ENCODE assay signal across 26 cellular contexts in genomic region chr4:126440297-126440696, GRCh38.
"Had no signal": no experiment of that assay in that cellular context is flagged by ENCODE, and none has a peak within 500 bp of the region (broad histone marks: within the 10 kb centered on the region; RNA-seq: fewer than 3 reads in every experiment).

No MANE protein-coding gene starts in this region.

- H3K4me3 ChIP-seq: coronary artery, lower lobe of right lung, mucosa of descending colon, pancreas, testis, transverse colon, upper lobe of right lung, uterus had no signal

- H3K36me3 Mint-ChIP-seq: immature natural killer cell; mesothelial cell of epicardium; naive B cell; stimulated activated effector memory CD8-positive, alpha-beta T cell treated with anti-CD3 and anti-CD28 coated beads, Interleukin-12 subunit alpha, Interleukin-12 subunit beta, amount 100 ng/mL, for 72 hours had no signal

- H3K4me3 Mint-ChIP-seq: effector memory CD8-positive, alpha-beta T cell; immature natural killer cell; mesothelial cell of epicardium; naive B cell; natural killer cell treated with Interleukin-12 subunit alpha and Interleukin-12 subunit beta and Interleukin-15 and Interleukin-18, amount 100 ng/mL, for 72 hours; stimulated activated effector memory CD8-positive, alpha-beta T cell treated with anti-CD3 and anti-CD28 coated beads, Interleukin-12 subunit alpha, Interleukin-12 subunit beta, amount 100 ng/mL, for 72 hours had no signal

- H3K4me1 Mint-ChIP-seq: immature natural killer cell; naive B cell; stimulated activated effector memory CD8-positive, alpha-beta T cell treated with anti-CD3 and anti-CD28 coated beads, Interleukin-12 subunit alpha, Interleukin-12 subunit beta, amount 100 ng/mL, for 72 hours had no signal

- H3K27me3 Mint-ChIP-seq: effector memory CD8-positive, alpha-beta T cell; naive B cell; natural killer cell treated with Interleukin-12 subunit alpha and Interleukin-12 subunit beta and Interleukin-15 and Interleukin-18, amount 100 ng/mL, for 72 hours had no signal

- H3K27ac ChIP-seq: coronary artery, lower lobe of right lung, neutrophil, pancreas, testis, upper lobe of right lung, uterus had no signal

- H3K4me1 ChIP-seq: lower lobe of right lung, pancreas, testis, transverse colon, upper lobe of right lung, uterus had no signal

- H3K9me3 Mint-ChIP-seq: mesothelial cell of epicardium had no signal

- H3K9me3 ChIP-seq: lower lobe of right lung, mucosa of descending colon, neutrophil, pancreas, testis, transverse colon, upper lobe of right lung, uterus had no signal

- DNase-seq: dermis blood vessel endothelial cell; effector memory CD8-positive, alpha-beta T cell; erythroblast; hypothalamus; immature natural killer cell; islet precursor cell; kidney glomerular epithelial cell; left colon; left ventricle myocardium superior; lower lobe of right lung; mucosa of descending colon; naive B cell; pancreas; stimulated activated CD4-positive, alpha-beta T cell treated with anti-CD3 and anti-CD28 coated beads, Interleukin-2, amount 100 ng/mL, for 24 hours; stimulated activated CD4-positive, alpha-beta T cell treated with anti-CD3 and anti-CD28 coated beads, Interleukin-4, amount 100 ng/mL, for 24 hours; stimulated activated naive CD8-positive, alpha-beta T cell treated with anti-CD3 and anti-CD28 coated beads, Interleukin-15, Interleukin-2, amounts not matched to agents 100 U/mL and 50 U/mL, for 24 hours; substantia nigra; testis; transverse colon; upper lobe of right lung; uterus had no signal

- H3K36me3 ChIP-seq: lower lobe of right lung, neutrophil, pancreas, transverse colon, upper lobe of right lung, uterus had no signal

- H3K27me3 ChIP-seq: neutrophil, pancreas, testis, transverse colon, upper lobe of right lung, uterus had no signal

- H3K27ac Mint-ChIP-seq: effector memory CD8-positive, alpha-beta T cell; immature natural killer cell; naive B cell; natural killer cell treated with Interleukin-12 subunit alpha and Interleukin-12 subunit beta and Interleukin-15 and Interleukin-18, amount 100 ng/mL, for 72 hours; stimulated activated effector memory CD8-positive, alpha-beta T cell treated with anti-CD3 and anti-CD28 coated beads, Interleukin-12 subunit alpha, Interleukin-12 subunit beta, amount 100 ng/mL, for 72 hours had no signal
